9 cellular contexts compared by ENCODE assay signal in the genomic region with DNA sequence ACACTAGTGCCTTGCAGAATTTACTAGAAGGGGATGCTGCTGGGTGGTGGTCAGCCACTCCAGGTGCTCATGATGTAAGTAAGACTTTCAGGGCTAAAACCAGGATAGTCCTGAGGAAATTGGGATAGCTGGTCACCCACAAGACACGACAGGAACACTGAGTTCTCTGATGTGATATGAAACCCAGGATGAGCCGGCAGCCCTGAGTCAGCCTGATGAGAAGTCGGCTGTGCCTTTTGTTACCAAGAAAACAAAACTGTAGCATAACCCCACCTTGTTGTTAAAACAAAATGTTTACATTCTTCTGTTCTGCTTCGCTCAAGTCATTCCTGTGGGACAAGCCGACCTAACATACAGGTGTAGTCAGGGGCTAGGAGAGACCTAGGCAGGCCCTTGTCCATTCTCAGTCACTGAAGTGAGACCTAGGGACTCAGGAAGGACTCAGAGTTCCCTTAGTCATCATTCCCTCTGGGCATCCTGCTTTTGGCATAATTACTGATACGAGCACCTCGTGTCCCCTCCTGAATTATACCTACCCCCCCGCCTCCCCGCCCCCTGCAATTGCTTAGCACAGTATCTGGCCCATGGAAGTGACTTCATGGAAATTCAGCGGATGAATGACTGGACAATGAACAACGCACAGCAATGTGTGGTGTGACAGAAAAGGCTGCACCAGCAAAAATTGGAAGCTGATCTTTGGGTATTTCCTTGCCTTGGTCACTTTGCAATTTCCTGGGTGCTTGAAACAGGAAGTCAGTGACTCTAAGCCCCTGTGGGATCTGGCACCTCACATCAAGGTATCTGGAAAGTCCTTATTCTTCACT. TPM values are rescaled to one million over a fixed set of nuclear protein-coding genes. Genes with fewer than 3 reads are reported as not detected.
DNase-seq lines count a peak whose midpoint lies in the region; ATAC-seq and TF ChIP-seq lines count a peak whose summit lies in the region.
"Had no signal": no experiment of that assay in that cellular context is flagged by ENCODE, and none has a peak within 500 bp of the region (broad histone marks: within the 10 kb centered on the region; RNA-seq: fewer than 3 reads in every experiment).

No MANE protein-coding gene starts in this region.

- no TSS peak for BruUV-seq in PC-9 (replicated peaks; lab: Mats Ljungman, UMichigan)

- H3F3A ChIP-seq in PC-9 (ENCODE audit: insufficient read depth, low read depth), result peaks cover 5% of the 10 kb centered on the region; the same call in 1 of the 2 replicates

- H3K36me3 ChIP-seq in CD8-positive, alpha-beta memory T cell (ENCODE audit: insufficient read depth, low read length), result no peaks in the 10 kb centered on the region
- no peaks in the 10 kb centered on the region for H3K36me3 ChIP-seq in PC-9 (ENCODE audit: low read depth)
- H3K36me3 ChIP-seq in breast epithelium, result no peaks in the 10 kb centered on the region

- peak overlapping the region in 1 of 7 donors; percentile 18 for H3K4me3 Mint-ChIP-seq in CD8-positive, alpha-beta memory T cell
- no peak overlapping the region for H3K4me3 Mint-ChIP-seq in natural killer cell

- no peaks in the 10 kb centered on the region for H3K36me3 Mint-ChIP-seq in CD8-positive, alpha-beta memory T cell
- no peaks in the 10 kb centered on the region for H3K36me3 Mint-ChIP-seq in natural killer cell

- CTCF ChIA-PET in CD8-positive, alpha-beta memory T cell (lab: Charles Lee), result interaction anchor here (1.0 to 2.3 kb wide), 2 partner anchors 9 to 307 kb away, joined by 4 to 8 read pairs; a partner anchor contains a TSS
- CTCF ChIA-PET in PC-9 (lab: Charles Lee), result no interaction called here

- ATAC-seq in natural killer cell, result peak; percentile 9 to 57 (median 12)

- no peaks in the 10 kb centered on the region for H3K9me2 ChIP-seq in PC-9 (ENCODE audit: insufficient read depth)

- H3K9me3 ChIP-seq in CD8-positive, alpha-beta memory T cell (ENCODE audit: low read length), result no peaks in the 10 kb centered on the region
- H3K9me3 ChIP-seq in PC-9 (ENCODE audit: insufficient read depth, low read depth) (no peaks in the 10 kb centered on the region), breast epithelium (no peaks in the 10 kb centered on the region)

- no peaks in the 10 kb centered on the region for H3K9me3 Mint-ChIP-seq in CD8-positive, alpha-beta memory T cell
- H3K9me3 Mint-ChIP-seq in natural killer cell, result no peaks in the 10 kb centered on the region

- peaks cover 23% of the 10 kb centered on the region for H3K4me1 ChIP-seq in CD8-positive, alpha-beta memory T cell (ENCODE audit: insufficient read depth, low read length)
- peaks cover 19% of the 10 kb centered on the region for H3K4me1 ChIP-seq in PC-9 (replicated peaks; ENCODE audit: insufficient read depth)
- peaks cover 0 to 11% of the 10 kb centered on the region in 2 donors for H3K4me1 ChIP-seq in breast epithelium

- POLR2A ChIA-PET in CD8-positive, alpha-beta memory T cell (lab: Charles Lee), result no interaction called here
- POLR2A ChIA-PET in PC-9 (lab: Charles Lee; ENCODE audit: unreplicated experiment), result no interaction called here

- H3K27ac ChIP-seq in CD8-positive, alpha-beta memory T cell (ENCODE audit: low read depth, low read length), result no peak overlapping the region
- H3K27ac ChIP-seq in PC-9, result peak overlapping the region; percentile 73
- peak overlapping the region; percentile 59 to 67 for H3K27ac ChIP-seq in breast epithelium

- H3K79me2 ChIP-seq in PC-9 (ENCODE audit: low read depth), result no peaks in the 10 kb centered on the region

- peak overlapping the region; percentile 39 for H2AFZ ChIP-seq in PC-9

- no peak for DNase-seq in CD8-positive, alpha-beta memory T cell
- DNase-seq in PC-9 (peak; percentile 17 to 60), breast epithelium (ENCODE audit: low spot score in 2 of 2) (no peak), natural killer cell (no peak), NCI-H774 (lab: John Stamatoyannopoulos, UW) (no peak), mucosa of gallbladder (ENCODE audit: low spot score) (no peak), SHP77 (lab: John Stamatoyannopoulos, UW) (no peak)
- DNase-seq in stimulated activated CD8-positive, alpha-beta memory T cell treated with anti-CD3 and anti-CD28 coated beads, Interleukin-4, amount 100 ng/mL, for 48 hours, result no peak
- DNase-seq: NCI-H2029 had no signal

- no peak for TF ChIP-seq POLR2A in breast epithelium (IDR thresholded peaks at IDR 0.05)

- H3K4me1 Mint-ChIP-seq in CD8-positive, alpha-beta memory T cell, result peaks cover 13 to 22% (median 22%) of the 10 kb centered on the region in 3 donors
- peaks cover 13% of the 10 kb centered on the region in 2 donors for H3K4me1 Mint-ChIP-seq in natural killer cell

- TF ChIP-seq CTCF in PC-9 (conservative IDR thresholded peaks at IDR 0.05), result no peak
- TF ChIP-seq CTCF in breast epithelium (IDR thresholded peaks at IDR 0.05), result no peak
- TF ChIP-seq CTCF in natural killer cell (IDR thresholded peaks at IDR 0.05), result no peak

- peak overlapping the region in 5 of 8 donors; percentile 48 to 95 (median 83) for H3K27ac Mint-ChIP-seq in CD8-positive, alpha-beta memory T cell
- peak overlapping the region; percentile 45 to 84 for H3K27ac Mint-ChIP-seq in natural killer cell

- H4K20me1 ChIP-seq in PC-9 (ENCODE audit: insufficient read depth), result no peaks in the 10 kb centered on the region

- no peaks in the 10 kb centered on the region for H3K27me3 ChIP-seq in CD8-positive, alpha-beta memory T cell (ENCODE audit: insufficient read depth, low read length, poor library complexity, severe bottlenecking)
- H3K27me3 ChIP-seq in PC-9 (ENCODE audit: insufficient read depth, low read depth), result no peaks in the 10 kb centered on the region
- H3K27me3 ChIP-seq in breast epithelium, result no peaks in the 10 kb centered on the region

- H3K4me2 ChIP-seq in PC-9, result peak overlapping the region; percentile 63

- H3K4me3 ChIP-seq in CD8-positive, alpha-beta memory T cell (ENCODE audit: low read length), result no peak overlapping the region
- H3K4me3 ChIP-seq in PC-9, result peak overlapping the region; percentile 16; the same call in 1 of the 2 replicates
- no peak overlapping the region for H3K4me3 ChIP-seq in breast epithelium

- intact Hi-C loops in PC-9 (cut with micrococcal nuclease; ENCODE audit: unreplicated experiment) (no loop called here), breast epithelium (cut with DNase I; ENCODE audit: low total_unique reads) (no loop called here), natural killer cell (cut with micrococcal nuclease) (no loop called here)

- peaks cover 3 to 20% of the 10 kb centered on the region in 2 donors for H3K27me3 Mint-ChIP-seq in CD8-positive, alpha-beta memory T cell
- H3K27me3 Mint-ChIP-seq in natural killer cell (ENCODE audit: low read depth in 2 of 2), result peaks cover 0 to 4% of the 10 kb centered on the region in 2 donors

RNA-seq across cellular contexts. Expression of a gene that starts 31.9 kb away (rescaled TPM):
- total RNA-seq in CD8-positive, alpha-beta memory T cell, result under 1 TPM; 0.53 TPM
- 0.20 TPM for polyA plus RNA-seq in CD8-positive, alpha-beta memory T cell
- total RNA-seq in PC-9 (2021), result 0.55 and 1.1 TPM in 2 replicates
- 10 to 100 TPM; 51.7 to 76.8 (median 52.4) TPM for total RNA-seq in breast epithelium
- 10 to 100 TPM in 1 of 3 donors, 1 to 10 TPM in 2; 2.7 to 20.4 (median 6.3) TPM for total RNA-seq in natural killer cell
- total RNA-seq in mucosa of gallbladder, result 21.6 TPM

Comparison
In these comparisons a context has a peak if more than half of its experiments do, and no peak if none do; other contexts are left out.
1. DNase-seq: peak in PC-9 (2 of 2); none in CD8-positive, alpha-beta memory T cell (0 of 5), breast epithelium (0 of 2), natural killer cell (single experiment), NCI-H774 (single experiment), stimulated activated CD8-positive, alpha-beta memory T cell treated with anti-CD3 and anti-CD28 coated beads, Interleukin-4, amount 100 ng/mL, for 48 hours (single experiment), mucosa of gallbladder (single experiment) and SHP77 (0 of 2).